16 cellular contexts compared by ENCODE assay signal in the genomic region with DNA sequence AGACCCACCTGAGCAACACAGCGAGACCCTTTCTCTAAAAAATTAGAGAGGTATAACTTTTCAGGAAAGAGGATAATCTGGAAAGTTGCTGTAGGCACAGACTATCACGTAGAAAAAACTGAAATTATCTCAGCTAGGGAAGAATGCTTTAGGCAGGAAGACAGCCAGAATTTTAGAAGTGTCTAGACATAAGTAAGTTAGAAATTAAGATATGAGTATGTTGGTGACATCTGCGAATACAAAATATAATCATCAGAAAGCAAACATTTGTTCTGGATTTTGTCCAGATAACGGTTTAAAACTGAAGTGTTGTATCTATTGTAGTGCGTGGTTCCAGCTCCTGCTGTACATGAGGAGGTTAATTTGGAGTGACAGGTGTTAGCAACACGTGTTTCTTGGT.
"Had no signal": no experiment of that assay in that cellular context is flagged by ENCODE, and none has a peak within 500 bp of the region (broad histone marks: within the 10 kb centered on the region; RNA-seq: fewer than 3 reads in every experiment).

No MANE protein-coding gene starts in this region.

- ATAC-seq: heart left ventricle; left colon; natural killer cell treated with Interleukin-12 subunit alpha and Interleukin-12 subunit beta and Interleukin-15 and Interleukin-18, amount 100 ng/mL, for 72 hours; right lobe of liver; stimulated activated memory B cell treated with anti-CD40 and anti-IgM and Interleukin-4, amounts not matched to agents 10 μg/mL and 1 μg/mL and 100 μg/mL, for 72 hours; T-cell had no signal

- H3K27me3 ChIP-seq: heart left ventricle, right lobe of liver, upper lobe of left lung had no signal

- H3K27ac ChIP-seq: epithelial cell of prostate, heart left ventricle, right lobe of liver, upper lobe of left lung had no signal

- H3K27me3 Mint-ChIP-seq: activated naive CD4-positive, alpha-beta T cell treated with anti-CD3 and anti-CD28 coated beads, Interleukin-2, amount 50 U/mL, for 24 hours; memory B cell; natural killer cell treated with Interleukin-12 subunit alpha and Interleukin-12 subunit beta and Interleukin-15 and Interleukin-18, amount 100 ng/mL, for 72 hours; stimulated activated memory B cell treated with anti-CD40 and anti-IgM and Interleukin-4, amounts not matched to agents 10 μg/mL and 1 μg/mL and 100 μg/mL, for 72 hours; T-cell had no signal

- H3K9me3 Mint-ChIP-seq: activated naive CD4-positive, alpha-beta T cell treated with anti-CD3 and anti-CD28 coated beads, Interleukin-2, amount 50 U/mL, for 24 hours; memory B cell; natural killer cell treated with Interleukin-12 subunit alpha and Interleukin-12 subunit beta and Interleukin-15 and Interleukin-18, amount 100 ng/mL, for 72 hours; stimulated activated memory B cell treated with anti-CD40 and anti-IgM and Interleukin-4, amounts not matched to agents 10 μg/mL and 1 μg/mL and 100 μg/mL, for 72 hours; T-cell; T-helper 2 cell treated with Interferon-gamma antibody and Interleukin-4, amounts not matched to agents 5 μg/mL and 100 μg/mL, for 36 hours had no signal

- H3K4me3 ChIP-seq: heart left ventricle, right lobe of liver, upper lobe of left lung had no signal

- H3K4me1 ChIP-seq: right lobe of liver had no signal

- H3K9me3 ChIP-seq: heart left ventricle, right lobe of liver, upper lobe of left lung had no signal

- H3K4me1 Mint-ChIP-seq: stimulated activated memory B cell treated with anti-CD40 and anti-IgM and Interleukin-4, amounts not matched to agents 10 μg/mL and 1 μg/mL and 100 μg/mL, for 72 hours had no signal

- DNase-seq: activated gamma-delta T cell treated with Interleukin-2 at 50 U/mL for 16 hours; activated T-cell treated with anti-CD3 and anti-CD28 coated beads, Interleukin-2, amount 50 U/mL, for 1 hour; anterior cingulate cortex; cortex of kidney; heart left ventricle; left colon; right lobe of liver; small intestine; T-cell; upper lobe of left lung had no signal

- H3K36me3 Mint-ChIP-seq: natural killer cell treated with Interleukin-12 subunit alpha and Interleukin-12 subunit beta and Interleukin-15 and Interleukin-18, amount 100 ng/mL, for 72 hours had no signal

- H3K36me3 ChIP-seq: right lobe of liver, upper lobe of left lung had no signal

- H3K27ac Mint-ChIP-seq: activated naive CD4-positive, alpha-beta T cell treated with anti-CD3 and anti-CD28 coated beads, Interleukin-2, amount 50 U/mL, for 24 hours; memory B cell; natural killer cell treated with Interleukin-12 subunit alpha and Interleukin-12 subunit beta and Interleukin-15 and Interleukin-18, amount 100 ng/mL, for 72 hours; stimulated activated memory B cell treated with anti-CD40 and anti-IgM and Interleukin-4, amounts not matched to agents 10 μg/mL and 1 μg/mL and 100 μg/mL, for 72 hours; T-cell; T-helper 2 cell treated with Interferon-gamma antibody and Interleukin-4, amounts not matched to agents 5 μg/mL and 100 μg/mL, for 36 hours had no signal

- H3K4me3 Mint-ChIP-seq: activated naive CD4-positive, alpha-beta T cell treated with anti-CD3 and anti-CD28 coated beads, Interleukin-2, amount 50 U/mL, for 24 hours; memory B cell; natural killer cell treated with Interleukin-12 subunit alpha and Interleukin-12 subunit beta and Interleukin-15 and Interleukin-18, amount 100 ng/mL, for 72 hours; stimulated activated memory B cell treated with anti-CD40 and anti-IgM and Interleukin-4, amounts not matched to agents 10 μg/mL and 1 μg/mL and 100 μg/mL, for 72 hours; T-cell; T-helper 2 cell treated with Interferon-gamma antibody and Interleukin-4, amounts not matched to agents 5 μg/mL and 100 μg/mL, for 36 hours had no signal
